Comparison of ENCODE assay signal across 5 cellular contexts in genomic region chr6:149848343-149848742, GRCh38. TPM values are rescaled to one million over a fixed set of nuclear protein-coding genes. Genes with fewer than 3 reads are reported as not detected.
"Had no signal": no experiment of that assay in that cellular context is flagged by ENCODE, and none has a peak within 500 bp of the region (broad histone marks: within the 10 kb centered on the region; RNA-seq: fewer than 3 reads in every experiment).

No MANE protein-coding gene starts in this region.

RNA-seq across cellular contexts. Expression of gene RAET1E, which starts 49.6 kb away (rescaled TPM):
- total RNA-seq: activated CD8-positive, alpha-beta T cell treated with anti-CD3 and anti-CD28 coated beads, Interleukin-2, amount 10 ng/mL, durations not matched to agents 7 days and 5 days; activated naive CD8-positive, alpha-beta T cell treated with anti-CD3 and anti-CD28 coated beads, Interleukin-2, amount 10 ng/mL, durations not matched to agents 7 days and 5 days; ascending aorta; cardiac muscle cell; WTC11 had no signal
- polyA plus RNA-seq: cardiac muscle cell had no signal
